8 cellular contexts compared by ENCODE assay signal in the genomic region with DNA sequence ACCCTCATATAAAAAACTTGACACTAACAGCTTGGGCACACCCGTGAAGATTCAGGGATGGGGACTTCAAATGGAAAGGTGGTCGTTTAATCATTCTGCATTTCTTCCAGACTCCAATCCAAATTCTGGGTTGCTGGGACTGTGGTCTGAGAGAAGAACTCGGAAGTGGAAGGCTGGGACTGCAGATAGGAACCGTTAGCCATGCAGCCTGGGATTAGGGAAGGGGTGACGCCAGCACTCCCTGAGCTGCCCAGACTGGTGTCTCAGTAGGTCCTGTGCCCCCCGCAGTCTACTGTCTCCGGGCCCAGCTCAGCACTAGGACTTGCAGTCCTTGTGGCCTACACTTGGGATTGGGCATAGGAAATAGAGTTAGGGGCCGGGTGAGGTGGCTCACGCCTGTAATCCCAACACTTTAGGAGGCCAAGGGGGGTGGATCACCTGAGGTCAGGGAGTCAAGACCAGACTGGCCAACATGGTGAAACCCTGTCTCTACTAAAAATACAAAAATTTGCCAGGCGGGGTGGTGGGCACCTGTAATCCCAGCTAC.
DNase-seq lines count a peak whose midpoint lies in the region; ATAC-seq and TF ChIP-seq lines count a peak whose summit lies in the region.

No MANE protein-coding gene starts in this region.

- peak overlapping the region; percentile 93 for H3K4me3 ChIP-seq in ACC112 (ENCODE audit: low read depth, low read length)
- peak overlapping the region; percentile 91 for H3K4me3 ChIP-seq in choroid plexus epithelial cell (ENCODE audit: low read depth, low read length)
- peak overlapping the region; percentile 92 to 100 for H3K4me3 ChIP-seq in muscle layer of duodenum (ENCODE audit: low read depth in 1 of 2, low read length in 2 of 2)

- H3K9me3 ChIP-seq in KOPT-K1 (ENCODE audit: insufficient read depth, low read length, poor library complexity, severe bottlenecking) (no peaks in the 10 kb centered on the region), muscle layer of duodenum (ENCODE audit: control insufficient read depth in 1 of 2, low read length in 2 of 2) (no peaks in the 10 kb centered on the region)

- no peak for ATAC-seq in GM21526 (IDR thresholded peaks at IDR 0.05; ENCODE audit: low FRiP score, unreplicated experiment)
- no peak for ATAC-seq in HG03342 (IDR thresholded peaks at IDR 0.05; ENCODE audit: unreplicated experiment)

- DNase-seq in choroid plexus epithelial cell (ENCODE audit: low read depth) (no peak), DMS79 (lab: John Stamatoyannopoulos, UW) (no peak), NCI-H1436 (lab: John Stamatoyannopoulos, UW) (no peak)

- TF ChIP-seq CTCF in choroid plexus epithelial cell (conservative IDR thresholded peaks at IDR 0.05; ENCODE audit: low read depth, low read length), result no peak

- H3K27ac ChIP-seq in ACC112 (ENCODE audit: low read depth, low read length) (peak overlapping the region; percentile 89), KOPT-K1 (ENCODE audit: low read depth, low read length, poor library complexity, severe bottlenecking) (peak overlapping the region; percentile 98), muscle layer of duodenum (ENCODE audit: low read length) (peak overlapping the region; percentile 100)

- H3K36me3 ChIP-seq in ACC112 (ENCODE audit: insufficient read depth, low read length) (peaks cover 18% of the 10 kb centered on the region; the same call in 1 of the 2 replicates), KOPT-K1 (ENCODE audit: insufficient read depth, low read length) (peaks cover 35% of the 10 kb centered on the region), muscle layer of duodenum (ENCODE audit: control insufficient read depth in 1 of 2, insufficient read depth in 2 of 2, low read length in 2 of 2) (peaks cover 23 to 39% of the 10 kb centered on the region in 2 donors)

- peak overlapping the region; percentile 57 for H2AFZ ChIP-seq in ACC112 (ENCODE audit: low read length, unreplicated experiment)

- H3K4me1 ChIP-seq in ACC112 (ENCODE audit: control insufficient read depth, insufficient read depth, low read length, unreplicated experiment) (peaks cover 47% of the 10 kb centered on the region), muscle layer of duodenum (ENCODE audit: control insufficient read depth in 1 of 2, insufficient read depth in 2 of 2, low read length in 2 of 2) (peaks cover 4 to 38% of the 10 kb centered on the region in 2 donors)

- H3K79me2 ChIP-seq in ACC112 (ENCODE audit: control insufficient read depth, insufficient read depth, low read length, unreplicated experiment), result peaks cover 58% of the 10 kb centered on the region

- no peaks in the 10 kb centered on the region for H3K27me3 ChIP-seq in ACC112 (ENCODE audit: insufficient read depth, low read length)
- no peaks in the 10 kb centered on the region for H3K27me3 ChIP-seq in muscle layer of duodenum (ENCODE audit: low read depth, low read length)
